In the genomic region with DNA sequence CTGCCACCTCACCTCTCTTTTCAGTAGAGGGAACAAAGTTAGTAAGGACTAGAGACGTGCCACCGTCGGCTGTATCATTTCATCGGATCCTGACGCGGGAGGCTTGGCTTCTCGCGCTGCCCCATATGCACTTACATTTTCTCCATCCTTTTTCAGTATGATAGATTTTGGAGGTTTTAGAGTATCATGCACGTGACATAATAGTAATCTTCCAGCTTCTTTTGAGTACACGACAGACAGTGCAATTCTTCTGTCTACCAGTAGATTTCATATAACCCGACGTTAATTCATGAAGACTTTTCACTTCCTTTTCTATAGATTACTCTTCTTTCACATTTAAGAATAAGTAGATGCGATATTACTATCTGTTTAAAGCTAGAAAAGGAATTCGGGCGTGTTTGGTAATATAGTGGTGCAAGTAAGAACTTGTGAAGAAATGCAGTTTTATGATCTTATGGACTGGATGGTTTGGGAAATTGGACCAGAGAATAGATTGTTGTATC, we compare ENCODE assay signal across 9 cellular contexts. TPM values are rescaled to one million over a fixed set of nuclear protein-coding genes. Genes with fewer than 3 reads are reported as not detected.
DNase-seq lines count a peak whose midpoint lies in the region; TF ChIP-seq lines count a peak whose summit lies in the region.
"Had no signal": no experiment of that assay in that cellular context is flagged by ENCODE, and none has a peak within 500 bp of the region (broad histone marks: within the 10 kb centered on the region; RNA-seq: fewer than 3 reads in every experiment).

No MANE protein-coding gene starts in this region.

- H2AFZ ChIP-seq in fibroblast of lung (ENCODE audit: low read length), result peak overlapping the region; percentile 68

- H3K79me2 ChIP-seq in fibroblast of lung (ENCODE audit: control insufficient read depth, insufficient read depth, low read length), result no peaks in the 10 kb centered on the region

- H3K4me2 ChIP-seq in fibroblast of lung (ENCODE audit: extremely low read depth, insufficient read depth, low read length), result peak overlapping the region; percentile 81

- H3K4me1 ChIP-seq in fibroblast of lung (ENCODE audit: control insufficient read depth, extremely low read depth, insufficient read depth, low read length) (peaks cover 2% of the 10 kb centered on the region), rectal smooth muscle tissue (ENCODE audit: control insufficient read depth, insufficient read depth, low read length) (peaks cover 4% of the 10 kb centered on the region)

- H3K27ac ChIP-seq in fibroblast of lung (ENCODE audit: insufficient read depth, low read length), result no peak overlapping the region
- no peak overlapping the region for H3K27ac ChIP-seq in rectal smooth muscle tissue (ENCODE audit: low read depth, low read length)

- TF ChIP-seq CTCF in fibroblast of lung (conservative IDR thresholded peaks at IDR 0.05 in 1 of 2, IDR thresholded peaks at IDR 0.05 in 1 of 2; ENCODE audit: low read depth in 1 of 2, low read length in 2 of 2), result peak in 1 of 2 donors; percentile 6

- DNase-seq in NCI-H2171 treated with DMSO at 0.1 percent for 48 hours (lab: John Stamatoyannopoulos, UW) (peak; percentile 20), NCI-H2171 (lab: John Stamatoyannopoulos, UW) (no peak), SIG-M5 (lab: John Stamatoyannopoulos, UW) (peak; percentile 2), fibroblast of lung (ENCODE audit: low read depth in 2 of 2) (peak in 1 of 2 donors; percentile 5), HCEC 1CT (no peak), hippocampal formation (lab: John Stamatoyannopoulos, UW) (no peak)
- no peak for DNase-seq in activated CD8-positive, alpha-beta memory T cell treated with anti-CD3 and anti-CD28 coated beads, Interleukin-2, amount 50 U/mL, for 48 hours
- DNase-seq: DND-41 had no signal

- no peak overlapping the region for H3K9ac ChIP-seq in fibroblast of lung (ENCODE audit: insufficient read depth, low read length)
- peak overlapping the region; percentile 50 for H3K9ac ChIP-seq in rectal smooth muscle tissue (ENCODE audit: low read length)

- peak overlapping the region; percentile 43 to 66 (median 48) for H3K4me3 ChIP-seq in fibroblast of lung (replicated peaks in 1 of 4; ENCODE audit: control extremely low read depth in 1 of 4, insufficient read depth in 1 of 4, low read depth in 3 of 4, low read length in 4 of 4)
- H3K4me3 ChIP-seq in rectal smooth muscle tissue (ENCODE audit: low read length), result peak overlapping the region; percentile 76

- peaks cover 19% of the 10 kb centered on the region for H3K27me3 ChIP-seq in fibroblast of lung (ENCODE audit: control insufficient read depth, insufficient read depth, low read length)
- peaks cover 3% of the 10 kb centered on the region for H3K27me3 ChIP-seq in rectal smooth muscle tissue (ENCODE audit: control insufficient read depth, insufficient read depth, low read length)

- no peaks in the 10 kb centered on the region for H3K9me3 ChIP-seq in fibroblast of lung (ENCODE audit: control insufficient read depth, insufficient read depth, low read depth, low read length)

- H3K36me3 ChIP-seq in fibroblast of lung (ENCODE audit: control insufficient read depth, insufficient read depth, low read length) (no peaks in the 10 kb centered on the region), rectal smooth muscle tissue (ENCODE audit: control insufficient read depth, insufficient read depth, low read length) (no peaks in the 10 kb centered on the region)

- no peaks in the 10 kb centered on the region for H4K20me1 ChIP-seq in fibroblast of lung (ENCODE audit: control insufficient read depth, extremely low read depth, insufficient read depth, low read length)

RNA-seq across cellular contexts. Expression of a gene that starts 1.0 kb away (rescaled TPM):
- total RNA-seq in fibroblast of lung, result 0.26 and 0.33 TPM in 2 replicates
- 0.08 and 0.10 TPM in 2 replicates for polyA plus RNA-seq in fibroblast of lung
- polyA plus RNA-seq in fibroblast of lung (2012), result 0.06 TPM in 1 of 2 replicates, not detected in the other
- polyA minus RNA-seq in fibroblast of lung (ENCODE audit: low replicate concordance), result not detected in 2 replicates

Comparison
In these comparisons a context has a peak if more than half of its experiments do, and no peak if none do; other contexts are left out.
1. DNase-seq: peak in NCI-H2171 treated with DMSO at 0.1 percent for 48 hours (single experiment) and SIG-M5 (single experiment); none in NCI-H2171 (single experiment), HCEC 1CT (single experiment), activated CD8-positive, alpha-beta memory T cell treated with anti-CD3 and anti-CD28 coated beads, Interleukin-2, amount 50 U/mL, for 48 hours (single experiment) and hippocampal formation (0 of 2).